ENCODE assay signal across 24 cellular contexts in the genomic region with DNA sequence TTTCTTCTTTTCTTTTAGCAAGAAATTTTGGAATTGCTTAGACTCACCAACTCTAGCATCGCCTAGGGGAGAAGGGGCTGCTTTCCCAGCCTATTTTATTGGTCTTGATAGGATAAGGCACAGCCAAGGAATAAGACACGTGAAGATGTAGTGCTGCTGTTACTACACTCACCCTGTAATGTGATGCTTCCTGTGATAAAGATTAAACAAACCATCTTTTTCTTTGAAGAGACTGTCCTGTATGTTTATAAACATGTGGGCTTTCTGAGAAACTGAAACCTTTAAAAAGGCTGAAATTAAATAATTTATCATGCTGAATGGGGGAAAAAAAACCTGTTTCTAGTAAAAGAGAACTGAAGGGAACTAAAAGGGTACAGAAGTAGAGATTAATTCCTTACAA. TPM values are rescaled to one million over a fixed set of nuclear protein-coding genes. Genes with fewer than 3 reads are reported as not detected.
DNase-seq lines count a peak whose midpoint lies in the region; ATAC-seq and TF ChIP-seq lines count a peak whose summit lies in the region.
"Had no signal": no experiment of that assay in that cellular context is flagged by ENCODE, and none has a peak within 500 bp of the region (broad histone marks: within the 10 kb centered on the region; RNA-seq: fewer than 3 reads in every experiment).

No MANE protein-coding gene starts in this region.

- no peak for DNase-seq in activated CD4-positive, alpha-beta T cell treated with anti-CD3 and anti-CD28 coated beads for 36 hours
- no peak for DNase-seq in activated CD4-positive, alpha-beta T cell treated with anti-CD3 and anti-CD28 coated beads, Interleukin-2, amount 50 U/mL, for 1 hour
- DNase-seq in ELR (ENCODE audit: low read depth) (peak; percentile 3), mesenchymal stem cell (peak; percentile 60), hepatocyte (ENCODE audit: low spot score) (no peak)
- DNase-seq in activated naive CD8-positive, alpha-beta T cell treated with anti-CD3 and anti-CD28 coated beads, Interleukin-2, amount 10 ng/mL, durations not matched to agents 7 days and 5 days = no peak
- DNase-seq in stimulated activated naive CD4-positive, alpha-beta T cell (lab: John Stamatoyannopoulos, UW) = no peak
- DNase-seq: body of pancreas; DMS53; KG1; left ventricle myocardium inferior; NCI-H1436; NCI-H510A; pancreas; PC-3; right cardiac atrium; spleen; stimulated activated CD4-positive, alpha-beta T cell treated with anti-CD3 and anti-CD28 coated beads, Interleukin-2, amount 100 ng/mL, for 48 hours had no signal

- no peak overlapping the region for H3K4me3 Mint-ChIP-seq in activated CD4-positive, alpha-beta T cell treated with anti-CD3 and anti-CD28 coated beads for 36 hours
- H3K4me3 Mint-ChIP-seq in activated naive CD8-positive, alpha-beta T cell treated with anti-CD3 and anti-CD28 coated beads, Interleukin-2, amount 10 ng/mL, durations not matched to agents 7 days and 5 days = peak overlapping the region; percentile 29
- H3K4me3 Mint-ChIP-seq: GM23338; nephron; stimulated activated memory B cell treated with anti-CD40 and anti-IgM and Interleukin-4, amounts not matched to agents 10 μg/mL and 1 μg/mL and 100 μg/mL, for 72 hours had no signal

- no peaks in the 10 kb centered on the region for H3K9me3 Mint-ChIP-seq in activated CD4-positive, alpha-beta T cell treated with anti-CD3 and anti-CD28 coated beads for 36 hours (ENCODE audit: low read depth)
- H3K9me3 Mint-ChIP-seq in activated naive CD8-positive, alpha-beta T cell treated with anti-CD3 and anti-CD28 coated beads, Interleukin-2, amount 10 ng/mL, durations not matched to agents 7 days and 5 days = no peaks in the 10 kb centered on the region
- H3K9me3 Mint-ChIP-seq: activated naive CD4-positive, alpha-beta T cell treated with anti-CD3 and anti-CD28 coated beads, Interleukin-2, amount 50 U/mL, for 72 hours; GM23338; nephron; stimulated activated memory B cell treated with anti-CD40 and anti-IgM and Interleukin-4, amounts not matched to agents 10 μg/mL and 1 μg/mL and 100 μg/mL, for 72 hours had no signal

- H3K9ac ChIP-seq in mesenchymal stem cell (ENCODE audit: low read length) = no peak overlapping the region

- no peak overlapping the region for H3K18ac ChIP-seq in mesenchymal stem cell (ENCODE audit: low read depth in 1 of 2, low read length in 2 of 2)

- peaks cover 56% of the 10 kb centered on the region for H3K4me1 Mint-ChIP-seq in activated CD4-positive, alpha-beta T cell treated with anti-CD3 and anti-CD28 coated beads for 36 hours
- H3K4me1 Mint-ChIP-seq in activated naive CD8-positive, alpha-beta T cell treated with anti-CD3 and anti-CD28 coated beads, Interleukin-2, amount 10 ng/mL, durations not matched to agents 7 days and 5 days = peaks cover 51% of the 10 kb centered on the region
- H3K4me1 Mint-ChIP-seq: GM23338, nephron had no signal

- no peak overlapping the region for H3K4me3 ChIP-seq in mesenchymal stem cell (ENCODE audit: insufficient read depth in 1 of 2, low read depth in 1 of 2, low read length in 2 of 2)
- H3K4me3 ChIP-seq in hepatocyte = no peak overlapping the region
- H3K4me3 ChIP-seq: body of pancreas, GM23338, left ventricle myocardium inferior, pancreas, spleen, suprapubic skin had no signal

- H3K4me2 ChIP-seq in mesenchymal stem cell (ENCODE audit: low read length, poor library complexity, severe bottlenecking) (no peak overlapping the region), hepatocyte (no peak overlapping the region)
- H3K4me2 ChIP-seq: GM23338 had no signal

- peaks cover 7% of the 10 kb centered on the region for H4K20me1 ChIP-seq in hepatocyte (ENCODE audit: insufficient read depth, poor library complexity, severe bottlenecking)

- no peak overlapping the region for H2BK12ac ChIP-seq in mesenchymal stem cell (ENCODE audit: low read length in 2 of 2)

- H3K4me1 ChIP-seq in mesenchymal stem cell (ENCODE audit: control insufficient read depth, insufficient read depth, low read depth, low read length) (no peaks in the 10 kb centered on the region), hepatocyte (ENCODE audit: insufficient read depth) (no peaks in the 10 kb centered on the region)

- CTCF ChIA-PET in activated CD4-positive, alpha-beta T cell treated with anti-CD3 and anti-CD28 coated beads for 36 hours (lab: Charles Lee) = interaction anchor here (0.8 to 2.3 kb wide), 5 partner anchors 8 to 47 kb away, joined by 3 to 16 read pairs (median 3); no protein-coding TSS in a partner anchor

- ATAC-seq in activated CD4-positive, alpha-beta T cell treated with anti-CD3 and anti-CD28 coated beads for 36 hours = no peak
- ATAC-seq in activated naive CD8-positive, alpha-beta T cell treated with anti-CD3 and anti-CD28 coated beads, Interleukin-2, amount 10 ng/mL, durations not matched to agents 7 days and 5 days (ENCODE audit: low read depth) = peak; percentile 75
- no peak for ATAC-seq in HG02884 (IDR thresholded peaks at IDR 0.05; ENCODE audit: unreplicated experiment)
- ATAC-seq: activated naive CD4-positive, alpha-beta T cell treated with anti-CD3 and anti-CD28 coated beads, Interleukin-2, amount 50 U/mL, for 72 hours; body of pancreas; GM23338; pancreas; PC-3; stimulated activated memory B cell treated with anti-CD40 and anti-IgM and Interleukin-4, amounts not matched to agents 10 μg/mL and 1 μg/mL and 100 μg/mL, for 72 hours had no signal

- POLR2A ChIA-PET in activated CD4-positive, alpha-beta T cell treated with anti-CD3 and anti-CD28 coated beads for 36 hours (lab: Charles Lee) = no interaction called here
- POLR2A ChIA-PET in activated naive CD8-positive, alpha-beta T cell treated with anti-CD3 and anti-CD28 coated beads, Interleukin-2, amount 10 ng/mL, durations not matched to agents 7 days and 5 days (lab: Charles Lee) = interaction anchor here (0.6 to 4.0 kb wide), 2 partner anchors 13 to 1195 kb away, joined by 4 to 19 read pairs; partner anchors contain the start of gene TAPT1

- H3K36me3 ChIP-seq in mesenchymal stem cell (ENCODE audit: control insufficient read depth in 1 of 2, insufficient read depth in 2 of 2, low read depth in 1 of 2, low read length in 2 of 2) = peaks cover 0 to 15% of the 10 kb centered on the region in 2 experiments
- H3K36me3 ChIP-seq in hepatocyte (replicated peaks; ENCODE audit: insufficient read depth, low read depth) = no peaks in the 10 kb centered on the region
- H3K36me3 ChIP-seq: pancreas had no signal

- no peak overlapping the region for H2BK15ac ChIP-seq in mesenchymal stem cell (ENCODE audit: low read depth, poor library complexity, severe bottlenecking)

- peaks cover 35% of the 10 kb centered on the region for H3K79me1 ChIP-seq in mesenchymal stem cell (replicated peaks; ENCODE audit: low read length, poor library complexity, severe bottlenecking)

- H3K14ac ChIP-seq in mesenchymal stem cell (ENCODE audit: low read length in 2 of 2) = no peak overlapping the region

- no peak overlapping the region for H4K8ac ChIP-seq in mesenchymal stem cell (ENCODE audit: low read length)

- H2BK5ac ChIP-seq in mesenchymal stem cell (ENCODE audit: low read depth, low read length, poor library complexity, severe bottlenecking) = no peak overlapping the region

- intact Hi-C loops in activated CD4-positive, alpha-beta T cell treated with anti-CD3 and anti-CD28 coated beads for 36 hours (cut with DNase I, micrococcal nuclease) = no loop called here

- H3K27ac ChIP-seq in mesenchymal stem cell (ENCODE audit: low read length, poor library complexity, severe bottlenecking) (no peak overlapping the region), hepatocyte (no peak overlapping the region)
- H3K27ac ChIP-seq: body of pancreas, left ventricle myocardium inferior, pancreas, suprapubic skin had no signal

- H3K23ac ChIP-seq in mesenchymal stem cell (ENCODE audit: low read length in 2 of 2) = no peak overlapping the region

- H2BK120ac ChIP-seq in mesenchymal stem cell (ENCODE audit: low read depth, low read length) = no peak overlapping the region

- TF ChIP-seq CTCF in hepatocyte (IDR thresholded peaks at IDR 0.05; ENCODE audit: poor library complexity) = no peak

- H3K36me3 Mint-ChIP-seq in activated CD4-positive, alpha-beta T cell treated with anti-CD3 and anti-CD28 coated beads for 36 hours (ENCODE audit: low read depth) = peaks cover 38% of the 10 kb centered on the region
- H3K36me3 Mint-ChIP-seq in activated naive CD8-positive, alpha-beta T cell treated with anti-CD3 and anti-CD28 coated beads, Interleukin-2, amount 10 ng/mL, durations not matched to agents 7 days and 5 days = peaks cover 52% of the 10 kb centered on the region

- peaks cover 67% of the 10 kb centered on the region for H3K79me2 ChIP-seq in hepatocyte

- H3K27me3 ChIP-seq in mesenchymal stem cell (ENCODE audit: control insufficient read depth in 1 of 2, insufficient read depth in 1 of 2, low read length in 2 of 2) (no peaks in the 10 kb centered on the region), hepatocyte (no peaks in the 10 kb centered on the region)
- H3K27me3 ChIP-seq: body of pancreas, pancreas, spleen, suprapubic skin had no signal

- H3K27ac Mint-ChIP-seq in activated CD4-positive, alpha-beta T cell treated with anti-CD3 and anti-CD28 coated beads for 36 hours = peak overlapping the region; percentile 52
- peak overlapping the region; percentile 47 for H3K27ac Mint-ChIP-seq in activated naive CD8-positive, alpha-beta T cell treated with anti-CD3 and anti-CD28 coated beads, Interleukin-2, amount 10 ng/mL, durations not matched to agents 7 days and 5 days
- H3K27ac Mint-ChIP-seq: GM23338; nephron; stimulated activated memory B cell treated with anti-CD40 and anti-IgM and Interleukin-4, amounts not matched to agents 10 μg/mL and 1 μg/mL and 100 μg/mL, for 72 hours had no signal

- H2AK5ac ChIP-seq in mesenchymal stem cell (ENCODE audit: low read length, severe bottlenecking) = no peak overlapping the region

- H3K27me3 Mint-ChIP-seq in activated CD4-positive, alpha-beta T cell treated with anti-CD3 and anti-CD28 coated beads for 36 hours = no peaks in the 10 kb centered on the region
- no peaks in the 10 kb centered on the region for H3K27me3 Mint-ChIP-seq in activated naive CD8-positive, alpha-beta T cell treated with anti-CD3 and anti-CD28 coated beads, Interleukin-2, amount 10 ng/mL, durations not matched to agents 7 days and 5 days
- H3K27me3 Mint-ChIP-seq: stimulated activated memory B cell treated with anti-CD40 and anti-IgM and Interleukin-4, amounts not matched to agents 10 μg/mL and 1 μg/mL and 100 μg/mL, for 72 hours had no signal

- H3K9me2 ChIP-seq in hepatocyte (replicated peaks; ENCODE audit: insufficient read depth) = no peaks in the 10 kb centered on the region

- no peak overlapping the region for H3K4ac ChIP-seq in mesenchymal stem cell (ENCODE audit: low read depth in 1 of 2, low read length in 2 of 2)

- H2AFZ ChIP-seq in mesenchymal stem cell (ENCODE audit: low read depth, low read length) (no peak overlapping the region), hepatocyte (no peak overlapping the region)
- H2AFZ ChIP-seq: GM23338 had no signal

- H3K9me3 ChIP-seq in mesenchymal stem cell (ENCODE audit: control insufficient read depth, low read length) = no peaks in the 10 kb centered on the region
- no peaks in the 10 kb centered on the region for H3K9me3 ChIP-seq in hepatocyte (ENCODE audit: low read depth)
- H3K9me3 ChIP-seq: body of pancreas, left ventricle myocardium inferior, pancreas, spleen, suprapubic skin had no signal

- WGBS in mesenchymal stem cell = 50% methylated on average over 2 of the region's 2 CpGs
- WGBS in hepatocyte (ENCODE audit: low lambda C conversion rate, missing lambda C conversion rate) = 48% methylated on average over 2 of the region's 2 CpGs

- no peak overlapping the region for H4K91ac ChIP-seq in mesenchymal stem cell (ENCODE audit: low read length)

RNA-seq across cellular contexts. Expression of gene TAPT1, which starts 13.2 kb away (rescaled TPM):
- 10 to 100 TPM; 32.6 to 34.4 TPM for total RNA-seq in activated CD4-positive, alpha-beta T cell treated with anti-CD3 and anti-CD28 coated beads for 36 hours
- 10 to 100 TPM; 46.1 TPM for total RNA-seq in activated naive CD8-positive, alpha-beta T cell treated with anti-CD3 and anti-CD28 coated beads, Interleukin-2, amount 10 ng/mL, durations not matched to agents 7 days and 5 days
- polyA plus RNA-seq in mesenchymal stem cell (2013, experiment 1 of 2) = 5.8 TPM
- 6.2 TPM for polyA plus RNA-seq in mesenchymal stem cell (2013, experiment 2 of 2)
- 15.9 and 19.3 TPM in 2 replicates for total RNA-seq in hepatocyte
- 12.9 and 14.5 TPM in 2 replicates for polyA plus RNA-seq in hepatocyte

Comparison
In these comparisons a context has a peak if more than half of its experiments do, and no peak if none do; other contexts are left out.
1. DNase-seq: peak in ELR (single experiment) and mesenchymal stem cell (single experiment); none in activated CD4-positive, alpha-beta T cell treated with anti-CD3 and anti-CD28 coated beads for 36 hours (single experiment), activated CD4-positive, alpha-beta T cell treated with anti-CD3 and anti-CD28 coated beads, Interleukin-2, amount 50 U/mL, for 1 hour (single experiment), activated naive CD8-positive, alpha-beta T cell treated with anti-CD3 and anti-CD28 coated beads, Interleukin-2, amount 10 ng/mL, durations not matched to agents 7 days and 5 days (single experiment), hepatocyte (single experiment) and stimulated activated naive CD4-positive, alpha-beta T cell (0 of 6).